Comparison of ENCODE assay signal across 16 cellular contexts in genomic region chr2:69118609-69119008, GRCh38.
DNase-seq lines count a peak whose midpoint lies in the region; ATAC-seq and TF ChIP-seq lines count a peak whose summit lies in the region.
"Had no signal": no experiment of that assay in that cellular context is flagged by ENCODE, and none has a peak within 500 bp of the region (broad histone marks: within the 10 kb centered on the region; RNA-seq: fewer than 3 reads in every experiment).

No MANE protein-coding gene starts in this region.

- H3K27ac Mint-ChIP-seq in naive thymus-derived CD4-positive, alpha-beta T cell: no peak overlapping the region
- H3K27ac Mint-ChIP-seq: stimulated activated naive B cell treated with anti-CD40 and anti-IgM and Interleukin-4, amounts not matched to agents 10 μg/mL and 1 μg/mL and 100 μg/mL, for 72 hours; WTC11 had no signal

- intact Hi-C loops in sciatic nerve (cut with DNase I): no loop called here
- intact Hi-C loops in naive thymus-derived CD4-positive, alpha-beta T cell (cut with micrococcal nuclease): no loop called here

- no peaks in the 10 kb centered on the region for H3K27me3 ChIP-seq in naive thymus-derived CD4-positive, alpha-beta T cell (ENCODE audit: control insufficient read depth in 2 of 2, insufficient read depth in 2 of 2, low read length in 2 of 2)

- H3K4me3 Mint-ChIP-seq in naive thymus-derived CD4-positive, alpha-beta T cell: no peak overlapping the region
- H3K4me3 Mint-ChIP-seq: stimulated activated naive B cell treated with anti-CD40 and anti-IgM and Interleukin-4, amounts not matched to agents 10 μg/mL and 1 μg/mL and 100 μg/mL, for 72 hours; WTC11 had no signal

- DNase-seq in Daoy (ENCODE audit: low read depth) (peak; percentile 8), fibroblast of peridontal ligament (ENCODE audit: extremely low read depth) (peak; percentile 90), sciatic nerve (ENCODE audit: low spot score) (no peak), NOMO-1 treated with DMSO at 0.1 percent for 48 hours (lab: John Stamatoyannopoulos, UW; ENCODE audit: unreplicated experiment) (no peak), medulla oblongata (ENCODE audit: extremely low spot score) (no peak)
- DNase-seq in stimulated activated CD8-positive, alpha-beta memory T cell treated with anti-CD3 and anti-CD28 coated beads, Interleukin-4, amount 100 ng/mL, for 48 hours: no peak
- no peak for DNase-seq in naive thymus-derived CD4-positive, alpha-beta T cell
- DNase-seq: activated naive CD4-positive, alpha-beta T cell treated with Interleukin-2 at 50 U/mL for 16 hours; AML-193; left colon; NCI-H1048; NCI-H2227 treated with DMSO at 0.1 percent for 48 hours; stimulated activated naive B cell treated with anti-CD40 and anti-IgM and Interleukin-4, amounts not matched to agents 10 μg/mL and 1 μg/mL and 100 μg/mL, for 72 hours had no signal

- H3K9me3 ChIP-seq in naive thymus-derived CD4-positive, alpha-beta T cell (ENCODE audit: control insufficient read depth in 2 of 3, low read length in 3 of 3): no peaks in the 10 kb centered on the region

- ATAC-seq in SK-N-SH treated with all-trans-retinoic acid at 6 μM for 48 hours: peak; percentile 24; the same call in 2 of the 3 replicates
- peak; percentile 61 for ATAC-seq in sciatic nerve
- no peak for ATAC-seq in naive thymus-derived CD4-positive, alpha-beta T cell
- ATAC-seq: left colon; stimulated activated naive B cell treated with anti-CD40 and anti-IgM and Interleukin-4, amounts not matched to agents 10 μg/mL and 1 μg/mL and 100 μg/mL, for 72 hours had no signal

- no peak overlapping the region for H3K27ac ChIP-seq in naive thymus-derived CD4-positive, alpha-beta T cell (ENCODE audit: low read depth, low read length)
- H3K27ac ChIP-seq: SK-N-MC had no signal

- H3K4me1 Mint-ChIP-seq in naive thymus-derived CD4-positive, alpha-beta T cell: peaks cover 0 to 1% (median 0%) of the 10 kb centered on the region in 7 donors
- H3K4me1 Mint-ChIP-seq: stimulated activated naive B cell treated with anti-CD40 and anti-IgM and Interleukin-4, amounts not matched to agents 10 μg/mL and 1 μg/mL and 100 μg/mL, for 72 hours had no signal

- CTCF ChIA-PET in naive thymus-derived CD4-positive, alpha-beta T cell (lab: Charles Lee): no interaction called here

- no peaks in the 10 kb centered on the region for H3K36me3 Mint-ChIP-seq in naive thymus-derived CD4-positive, alpha-beta T cell
- H3K36me3 Mint-ChIP-seq: stimulated activated naive B cell treated with anti-CD40 and anti-IgM and Interleukin-4, amounts not matched to agents 10 μg/mL and 1 μg/mL and 100 μg/mL, for 72 hours had no signal

- no peaks in the 10 kb centered on the region for H3K36me3 ChIP-seq in naive thymus-derived CD4-positive, alpha-beta T cell (ENCODE audit: control insufficient read depth in 2 of 3, insufficient read depth in 3 of 3, low read length in 3 of 3)

- no peak overlapping the region for H3K4me3 ChIP-seq in naive thymus-derived CD4-positive, alpha-beta T cell (ENCODE audit: low read length)
- H3K4me3 ChIP-seq: SK-N-MC had no signal

- POLR2A ChIA-PET in naive thymus-derived CD4-positive, alpha-beta T cell (lab: Charles Lee): no interaction called here

- H3K4me1 ChIP-seq in naive thymus-derived CD4-positive, alpha-beta T cell (ENCODE audit: control insufficient read depth in 2 of 2, insufficient read depth in 2 of 2, low read length in 2 of 2): no peaks in the 10 kb centered on the region

- H3K27me3 Mint-ChIP-seq in naive thymus-derived CD4-positive, alpha-beta T cell: peaks cover 0 to 15% (median 9%) of the 10 kb centered on the region in 5 donors

- peaks cover 0 to 2% (median 0%) of the 10 kb centered on the region in 11 donors for H3K9me3 Mint-ChIP-seq in naive thymus-derived CD4-positive, alpha-beta T cell
- H3K9me3 Mint-ChIP-seq: stimulated activated naive B cell treated with anti-CD40 and anti-IgM and Interleukin-4, amounts not matched to agents 10 μg/mL and 1 μg/mL and 100 μg/mL, for 72 hours; WTC11 had no signal

TF ChIP-seq in SK-N-SH treated with all-trans-retinoic acid at 6 μM for 48 hours, 23 proteins besides CTCF, POLR2A, EP300 and RAD21:
- TF ChIP-seq ZNF565 (CRISPR knock-in tag; conservative IDR thresholded peaks at IDR 0.05; ENCODE audit: low read depth) (no peak), BACH2 (CRISPR knock-in tag; IDR thresholded peaks at IDR 0.05; ENCODE audit: borderline replicate concordance) (no peak), RARB (CRISPR knock-in tag; IDR thresholded peaks at IDR 0.05) (no peak), ZNF8 (CRISPR knock-in tag; IDR thresholded peaks at IDR 0.05) (no peak), ZFP30 (CRISPR knock-in tag; IDR thresholded peaks at IDR 0.05) (no peak), ESRRG (CRISPR knock-in tag; IDR thresholded peaks at IDR 0.05) (no peak), GLIS3 (CRISPR knock-in tag; IDR thresholded peaks at IDR 0.05) (no peak), ZNF70 (CRISPR knock-in tag; IDR thresholded peaks at IDR 0.05) (no peak), PATZ1 (CRISPR knock-in tag; IDR thresholded peaks at IDR 0.05; ENCODE audit: borderline replicate concordance) (no peak), PPARA (CRISPR knock-in tag; IDR thresholded peaks at IDR 0.05; ENCODE audit: borderline replicate concordance) (no peak), CSDC2 (CRISPR knock-in tag; IDR thresholded peaks at IDR 0.05) (no peak), ISL1 (CRISPR knock-in tag; IDR thresholded peaks at IDR 0.05) (no peak), SNAI2 (CRISPR knock-in tag; IDR thresholded peaks at IDR 0.05) (no peak)
- TF ChIP-seq, protein P1, sequence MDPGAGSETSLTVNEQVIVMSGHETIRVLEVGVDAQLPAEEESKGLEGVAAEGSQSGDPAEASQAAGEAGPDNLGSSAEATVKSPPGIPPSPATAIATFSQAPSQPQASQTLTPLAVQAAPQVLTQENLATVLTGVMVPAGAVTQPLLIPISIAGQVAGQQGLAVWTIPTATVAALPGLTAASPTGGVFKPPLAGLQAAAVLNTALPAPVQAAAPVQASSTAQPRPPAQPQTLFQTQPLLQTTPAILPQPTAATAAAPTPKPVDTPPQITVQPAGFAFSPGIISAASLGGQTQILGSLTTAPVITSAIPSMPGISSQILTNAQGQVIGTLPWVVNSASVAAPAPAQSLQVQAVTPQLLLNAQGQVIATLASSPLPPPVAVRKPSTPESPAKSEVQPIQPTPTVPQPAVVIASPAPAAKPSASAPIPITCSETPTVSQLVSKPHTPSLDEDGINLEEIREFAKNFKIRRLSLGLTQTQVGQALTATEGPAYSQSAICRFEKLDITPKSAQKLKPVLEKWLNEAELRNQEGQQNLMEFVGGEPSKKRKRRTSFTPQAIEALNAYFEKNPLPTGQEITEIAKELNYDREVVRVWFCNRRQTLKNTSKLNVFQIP (CRISPR knock-in tag; IDR thresholded peaks at IDR 0.05; ENCODE audit: borderline replicate concordance, low read depth): no peak
TF ChIP-seq in SK-N-SH treated with all-trans-retinoic acid at 6 μM for 48 hours: peak in this region for 0.

Comparison
In these comparisons a context has a peak if more than half of its experiments do, and no peak if none do; other contexts are left out.
1. DNase-seq: peak in Daoy (single experiment) and fibroblast of peridontal ligament (single experiment); none in sciatic nerve (single experiment), NOMO-1 treated with DMSO at 0.1 percent for 48 hours (single experiment), stimulated activated CD8-positive, alpha-beta memory T cell treated with anti-CD3 and anti-CD28 coated beads, Interleukin-4, amount 100 ng/mL, for 48 hours (single experiment), medulla oblongata (single experiment) and naive thymus-derived CD4-positive, alpha-beta T cell (0 of 9).